Comparison of ENCODE assay signal across 26 cellular contexts in genomic region chr6:132234356-132234755, GRCh38.
"Had no signal": no experiment of that assay in that cellular context is flagged by ENCODE, and none has a peak within 500 bp of the region (broad histone marks: within the 10 kb centered on the region; RNA-seq: fewer than 3 reads in every experiment).

No MANE protein-coding gene starts in this region.

- H3K27me3 ChIP-seq: gastrocnemius medialis, left lung, sigmoid colon, testis, tibial artery had no signal

- H3K27ac ChIP-seq: coronary artery, gastrocnemius medialis, left lung, psoas muscle, sigmoid colon, testis, tibial artery had no signal

- FAIRE-seq: endothelial cell of umbilical vein, kidney had no signal

- H3K4me1 ChIP-seq: gastrocnemius medialis, left lung, psoas muscle, sigmoid colon, testis, tibial artery had no signal

- H3K4me3 ChIP-seq: coronary artery, gastrocnemius medialis, left lung, psoas muscle, sigmoid colon, testis, tibial artery had no signal

- H3K9me3 ChIP-seq: gastrocnemius medialis, left lung, psoas muscle, sigmoid colon, testis, tibial artery had no signal

- H3K36me3 ChIP-seq: gastrocnemius medialis, left lung, sigmoid colon, tibial artery had no signal

- ATAC-seq: gastrocnemius medialis; left cardiac atrium; left lung; naive thymus-derived CD4-positive, alpha-beta T cell; psoas muscle; right cardiac atrium; stimulated activated effector memory CD8-positive, alpha-beta T cell treated with anti-CD3 and anti-CD28 coated beads, Interleukin-12 subunit alpha, Interleukin-12 subunit beta, amount 100 ng/mL, for 72 hours; stimulated activated naive CD8-positive, alpha-beta T cell treated with anti-CD3 and anti-CD28 coated beads, Interleukin-15, Interleukin-2, amounts not matched to agents 100 U/mL and 50 U/mL, for 24 hours had no signal

- DNase-seq: dermis blood vessel endothelial cell; effector memory CD4-positive, alpha-beta T cell; erythroblast; gastrocnemius medialis; head of caudate nucleus; kidney; left cardiac atrium; left lung; mesendoderm; midbrain; naive thymus-derived CD4-positive, alpha-beta T cell; nephron progenitor cell; nucleus accumbens; posterior cingulate gyrus; psoas muscle; right cardiac atrium; sigmoid colon; stimulated activated CD4-positive, alpha-beta T cell treated with anti-CD3 and anti-CD28 coated beads, Interleukin-2, amount 100 ng/mL, for 24 hours; stimulated activated CD4-positive, alpha-beta T cell treated with anti-CD3 and anti-CD28 coated beads, Interleukin-4, amount 100 ng/mL, for 24 hours; stimulated activated naive CD8-positive, alpha-beta T cell treated with anti-CD3 and anti-CD28 coated beads, Interleukin-15, Interleukin-2, amounts not matched to agents 100 U/mL and 50 U/mL, for 24 hours; substantia nigra; testis; tibial artery had no signal
